14 cellular contexts compared by ENCODE assay signal in the genomic region with DNA sequence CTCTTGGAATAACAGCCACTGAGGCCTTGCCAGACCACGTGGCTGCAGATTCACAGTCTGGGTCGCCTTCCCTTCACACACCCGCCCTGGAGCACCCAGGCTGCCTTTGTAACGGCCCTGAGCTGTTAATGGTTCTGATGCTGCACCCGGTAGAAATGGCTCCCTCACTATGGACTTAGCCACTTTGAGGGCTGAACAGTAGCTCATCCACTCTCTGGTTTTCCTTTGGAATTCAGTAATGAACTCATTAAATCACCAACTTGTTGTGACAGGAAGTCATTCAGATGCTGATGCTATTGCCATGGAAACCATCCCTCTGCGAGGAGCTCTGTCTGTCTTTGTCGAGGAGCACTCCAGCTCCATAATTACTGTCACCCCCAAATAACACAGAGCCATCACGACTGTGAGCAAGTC. TPM values are rescaled to one million over a fixed set of nuclear protein-coding genes. Genes with fewer than 3 reads are reported as not detected.
A peak's percentile ranks its signal among the peaks of the same experiment; 100 is the strongest.
DNase-seq lines count a peak whose midpoint lies in the region; TF ChIP-seq lines count a peak whose summit lies in the region.
"Had no signal": no experiment of that assay in that cellular context is flagged by ENCODE, and none has a peak within 500 bp of the region (broad histone marks: within the 10 kb centered on the region; RNA-seq: fewer than 3 reads in every experiment).

No MANE protein-coding gene starts in this region.

- H3K4me1 Mint-ChIP-seq in type B pancreatic cell (ENCODE audit: unreplicated experiment): peaks cover 6% of the 10 kb centered on the region
- peaks cover 14% of the 10 kb centered on the region for H3K4me1 Mint-ChIP-seq in activated T-helper 2 cell treated with anti-CD3 and anti-CD28 coated beads, Interferon-gamma antibody, Interleukin-2, Interleukin-4, amounts not matched to agents 10 μg/mL and 5 μg/mL and 100 μg/mL, durations not matched to agents 14 hours and 24 hours and 36 hours (ENCODE audit: low read depth)

- H3K27me3 Mint-ChIP-seq in type B pancreatic cell: no peaks in the 10 kb centered on the region
- H3K27me3 Mint-ChIP-seq in activated T-helper 2 cell treated with anti-CD3 and anti-CD28 coated beads, Interferon-gamma antibody, Interleukin-2, Interleukin-4, amounts not matched to agents 10 μg/mL and 5 μg/mL and 100 μg/mL, durations not matched to agents 14 hours and 24 hours and 36 hours (ENCODE audit: low read depth): no peaks in the 10 kb centered on the region
- H3K27me3 Mint-ChIP-seq: activated naive CD8-positive, alpha-beta T cell had no signal

- no peaks in the 10 kb centered on the region for H3K27me3 ChIP-seq in NT2/D1 (ENCODE audit: insufficient read depth, insufficient read length)
- H3K27me3 ChIP-seq: foreskin keratinocyte, MG63, upper lobe of left lung had no signal

- no peaks in the 10 kb centered on the region for H3K36me3 ChIP-seq in NT2/D1 (ENCODE audit: insufficient read depth, insufficient read length, low read length)
- H3K36me3 ChIP-seq: MG63, upper lobe of left lung had no signal

- TF ChIP-seq CTCF in GM20000 (IDR thresholded peaks at IDR 0.05; ENCODE audit: extremely low read depth, missing control alignments) (no peak), type B pancreatic cell (conservative IDR thresholded peaks at IDR 0.05) (no peak)

- H3K36me3 Mint-ChIP-seq in type B pancreatic cell: no peaks in the 10 kb centered on the region
- no peaks in the 10 kb centered on the region for H3K36me3 Mint-ChIP-seq in activated T-helper 2 cell treated with anti-CD3 and anti-CD28 coated beads, Interferon-gamma antibody, Interleukin-2, Interleukin-4, amounts not matched to agents 10 μg/mL and 5 μg/mL and 100 μg/mL, durations not matched to agents 14 hours and 24 hours and 36 hours (ENCODE audit: low read depth)
- H3K36me3 Mint-ChIP-seq: activated naive CD8-positive, alpha-beta T cell had no signal

- no peaks in the 10 kb centered on the region for H3K9me3 Mint-ChIP-seq in type B pancreatic cell
- H3K9me3 Mint-ChIP-seq in activated T-helper 2 cell treated with anti-CD3 and anti-CD28 coated beads, Interferon-gamma antibody, Interleukin-2, Interleukin-4, amounts not matched to agents 10 μg/mL and 5 μg/mL and 100 μg/mL, durations not matched to agents 14 hours and 24 hours and 36 hours: no peaks in the 10 kb centered on the region

- H3K27ac ChIP-seq in substantia nigra (ENCODE audit: low read depth, low read length, poor library complexity, severe bottlenecking): peak overlapping the region; percentile 54
- H3K27ac ChIP-seq: foreskin keratinocyte, upper lobe of left lung had no signal

- H3K4me3 Mint-ChIP-seq in type B pancreatic cell: no peak overlapping the region
- H3K4me3 Mint-ChIP-seq in activated T-helper 2 cell treated with anti-CD3 and anti-CD28 coated beads, Interferon-gamma antibody, Interleukin-2, Interleukin-4, amounts not matched to agents 10 μg/mL and 5 μg/mL and 100 μg/mL, durations not matched to agents 14 hours and 24 hours and 36 hours (ENCODE audit: low read depth): no peak overlapping the region
- H3K4me3 Mint-ChIP-seq: activated naive CD8-positive, alpha-beta T cell had no signal

- H3K9me3 ChIP-seq in NT2/D1 (ENCODE audit: insufficient read depth, low read length): no peaks in the 10 kb centered on the region
- H3K9me3 ChIP-seq: MG63, upper lobe of left lung had no signal

- H3K27ac Mint-ChIP-seq in type B pancreatic cell: no peak overlapping the region
- H3K27ac Mint-ChIP-seq in activated T-helper 2 cell treated with anti-CD3 and anti-CD28 coated beads, Interferon-gamma antibody, Interleukin-2, Interleukin-4, amounts not matched to agents 10 μg/mL and 5 μg/mL and 100 μg/mL, durations not matched to agents 14 hours and 24 hours and 36 hours: no peak overlapping the region
- H3K27ac Mint-ChIP-seq: activated naive CD8-positive, alpha-beta T cell had no signal

- DNase-seq in NCI-H82 (lab: John Stamatoyannopoulos, UW) (peak; percentile 42), NCI-H82 treated with DMSO at 0.1 percent for 48 hours (lab: John Stamatoyannopoulos, UW; ENCODE audit: unreplicated experiment) (no peak), NT2/D1 (ENCODE audit: low read depth, low spot score) (peak; percentile 82), iPS DF 4.7 (ENCODE audit: extremely low read depth, low spot score) (peak; percentile 60), substantia nigra (lab: John Stamatoyannopoulos, UW) (peak in 45 of 49 donors; percentile 3 to 81 (median 44)), GM20000 (ENCODE audit: low spot score) (no peak), type B pancreatic cell (ENCODE audit: extremely low spot score, unreplicated experiment) (no peak)
- no peak for DNase-seq in activated T-helper 2 cell treated with anti-CD3 and anti-CD28 coated beads, Interferon-gamma antibody, Interleukin-2, Interleukin-4, amounts not matched to agents 10 μg/mL and 5 μg/mL and 100 μg/mL, durations not matched to agents 14 hours and 24 hours and 36 hours (ENCODE audit: low spot score)
- DNase-seq: dermis blood vessel endothelial cell, foreskin keratinocyte, mesenchymal stem cell, MG63, upper lobe of left lung had no signal

- intact Hi-C loops in activated T-helper 2 cell treated with anti-CD3 and anti-CD28 coated beads, Interferon-gamma antibody, Interleukin-2, Interleukin-4, amounts not matched to agents 10 μg/mL and 5 μg/mL and 100 μg/mL, durations not matched to agents 14 hours and 24 hours and 36 hours (cut with micrococcal nuclease): no loop called here

- no peaks in the 10 kb centered on the region for H3K4me1 ChIP-seq in NT2/D1 (ENCODE audit: insufficient read depth, insufficient read length)
- H3K4me1 ChIP-seq: upper lobe of left lung had no signal

- no peak overlapping the region for H3K4me3 ChIP-seq in NT2/D1 (ENCODE audit: insufficient read length, low read depth)
- H3K4me3 ChIP-seq: MG63, upper lobe of left lung had no signal

- H3K9ac ChIP-seq in NT2/D1 (ENCODE audit: insufficient read length, low read depth): no peak overlapping the region

RNA-seq across cellular contexts. Expression of a gene that starts 59.2 kb away (rescaled TPM):
- 6.9 and 9.7 TPM in 2 replicates for total RNA-seq in type B pancreatic cell (ENCODE audit: low replicate concordance)
- total RNA-seq in activated T-helper 2 cell treated with anti-CD3 and anti-CD28 coated beads, Interferon-gamma antibody, Interleukin-2, Interleukin-4, amounts not matched to agents 10 μg/mL and 5 μg/mL and 100 μg/mL, durations not matched to agents 14 hours and 24 hours and 36 hours: 10.8 and 12.0 TPM in 2 replicates

Comparison
In these comparisons a context has a peak if more than half of its experiments do, and no peak if none do; other contexts are left out.
1. DNase-seq: peak in NCI-H82 (single experiment), NT2/D1 (single experiment), iPS DF 4.7 (single experiment) and substantia nigra (45 of 49); none in NCI-H82 treated with DMSO at 0.1 percent for 48 hours (single experiment), GM20000 (single experiment), type B pancreatic cell (single experiment) and activated T-helper 2 cell treated with anti-CD3 and anti-CD28 coated beads, Interferon-gamma antibody, Interleukin-2, Interleukin-4, amounts not matched to agents 10 μg/mL and 5 μg/mL and 100 μg/mL, durations not matched to agents 14 hours and 24 hours and 36 hours (single experiment).